In the genomic region with DNA sequence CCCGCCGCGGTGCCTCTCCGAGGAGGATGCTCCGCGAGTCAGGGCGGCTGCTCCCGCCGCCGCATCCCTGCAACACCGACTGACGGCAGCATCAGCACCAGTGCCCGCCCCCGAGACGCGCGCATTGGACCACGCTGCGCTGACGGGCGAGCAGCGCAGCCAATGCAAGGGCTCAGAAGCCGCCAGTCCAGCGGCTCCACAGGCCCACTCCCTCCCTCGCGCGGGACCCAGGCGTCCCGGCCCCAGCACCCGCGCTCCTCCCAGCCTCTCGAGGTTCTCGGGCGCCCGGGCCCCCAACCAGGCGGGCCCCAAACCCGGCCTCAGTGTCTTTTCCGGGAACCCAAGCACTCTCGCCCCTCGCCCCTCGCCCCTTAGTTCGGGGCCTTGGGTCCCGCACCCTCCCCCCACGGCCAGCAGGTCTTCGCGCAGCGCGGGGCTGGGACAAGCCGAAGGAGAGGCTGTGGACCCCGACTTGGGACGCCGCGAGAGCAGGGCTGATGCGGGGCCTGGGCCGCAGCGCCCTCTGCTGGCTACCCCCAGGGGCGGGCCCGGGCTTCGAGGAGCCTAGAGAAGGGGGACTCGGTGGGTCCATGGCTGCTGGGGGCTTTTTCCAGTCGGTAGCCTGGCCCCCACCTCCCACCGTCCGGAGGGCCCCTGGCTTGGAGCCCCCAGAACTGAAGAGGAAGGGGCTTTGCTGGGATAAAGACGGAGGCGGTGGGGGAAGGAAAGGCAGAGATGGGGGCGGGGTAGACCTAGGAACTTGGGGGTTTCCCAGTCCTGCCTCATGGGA, we compare ENCODE assay signal across 8 cellular contexts. TPM values are rescaled to one million over a fixed set of nuclear protein-coding genes. Genes with fewer than 3 reads are reported as not detected.
DNase-seq lines count a peak whose midpoint lies in the region; ATAC-seq, FAIRE-seq and TF ChIP-seq lines count a peak whose summit lies in the region.

A gene (minus strand): TSS at position 81 of the 790 bp plus-strand sequence. CDS start 9,498 bp downstream, outside the sequence.

- CTCF ChIA-PET in Caco-2 (lab: Charles Lee) = interaction anchor here (1.1 to 1.8 kb wide), 2 partner anchors 10 to 35 kb away, joined by 3 to 5 read pairs; no protein-coding TSS in a partner anchor

- H3K27me3 ChIP-seq in Caco-2 (replicated peaks; ENCODE audit: control insufficient read depth, insufficient read depth, low read length) (peaks cover 5% of the 10 kb centered on the region; the same call in 1 of the 2 replicates), stomach (peaks cover 0 to 48% (median 36%) of the 10 kb centered on the region in 3 donors)

- peak within 1 kb of the TSS; percentile 62 for H3K4me3 Mint-ChIP-seq in Caco-2 (ENCODE audit: unreplicated experiment)
- peak within 1 kb of the TSS; percentile 83 for H3K4me3 Mint-ChIP-seq in neural crest cell

- no peaks in the 10 kb centered on the region for H3K36me3 ChIP-seq in Caco-2 (ENCODE audit: control insufficient read depth, insufficient read depth, low read length)
- H3K36me3 ChIP-seq in stomach = peaks cover 0 to 11% (median 0%) of the 10 kb centered on the region in 4 donors

- H3K36me3 Mint-ChIP-seq in Caco-2 (ENCODE audit: insufficient read depth, unreplicated experiment) (no peaks in the 10 kb centered on the region), neural crest cell (ENCODE audit: low read depth) (no peaks in the 10 kb centered on the region)

- no peaks in the 10 kb centered on the region for H3K9me3 Mint-ChIP-seq in Caco-2 (ENCODE audit: unreplicated experiment)
- no peaks in the 10 kb centered on the region for H3K9me3 Mint-ChIP-seq in neural crest cell

- H3K4me3 ChIP-seq in Caco-2 (ENCODE audit: low read depth, low read length) (peak within 1 kb of the TSS; percentile 74), fibroblast of villous mesenchyme (ENCODE audit: low read depth, low read length) (peak within 1 kb of the TSS; percentile 72), stomach (peak within 1 kb of the TSS; percentile 64 to 88 (median 75))

- intact Hi-C loops in Caco-2 (cut with micrococcal nuclease; ENCODE audit: unreplicated experiment) = loop anchor here (1.0 kb wide), 1 partner anchor 35 kb away; no protein-coding TSS in a partner anchor
- intact Hi-C loops in stomach (cut with DNase I; ENCODE audit: low total_unique reads) = no loop called here

- no TSS peak for BruUV-seq in Caco-2 (replicated peaks; lab: Mats Ljungman, UMichigan)

- no peak within 1 kb of the TSS for H3K27ac Mint-ChIP-seq in Caco-2 (ENCODE audit: unreplicated experiment)
- H3K27ac Mint-ChIP-seq in neural crest cell (ENCODE audit: unreplicated experiment) = no peak within 1 kb of the TSS

- peak; percentile 72 for ATAC-seq in GM21528 (IDR thresholded peaks at IDR 0.05; ENCODE audit: low FRiP score, unreplicated experiment)

- no peak for TF ChIP-seq POLR2A in stomach (IDR thresholded peaks at IDR 0.05)

- TF ChIP-seq CTCF in Caco-2 (IDR thresholded peaks at IDR 0.05; ENCODE audit: insufficient read depth in 1 of 2, low read depth in 1 of 2, low read length in 1 of 2, severe bottlenecking in 1 of 2, unreplicated experiment in 1 of 2) = peak; percentile 93 to 96
- peak; percentile 93 for TF ChIP-seq CTCF in fibroblast of villous mesenchyme (IDR thresholded peaks at IDR 0.05; ENCODE audit: insufficient read depth, low read depth, low read length)
- peak; percentile 99 for TF ChIP-seq CTCF in neural crest cell (conservative IDR thresholded peaks at IDR 0.05)
- TF ChIP-seq CTCF in stomach (IDR thresholded peaks at IDR 0.05) = peak in 5 of 7 experiments; percentile 75 to 97 (median 88)

- WGBS in stomach, 5 donors = 1 to 5% (median 2%) methylated on average over 21 to 66 of the region's 66 CpGs

- H3K27me3 Mint-ChIP-seq in Caco-2 (ENCODE audit: insufficient read depth, unreplicated experiment) (peaks cover 16% of the 10 kb centered on the region), neural crest cell (ENCODE audit: low read depth) (peaks cover 58% of the 10 kb centered on the region)

- H3K4me1 ChIP-seq in Caco-2 (peaks cover 24% of the 10 kb centered on the region), stomach (peaks cover 0 to 14% (median 11%) of the 10 kb centered on the region in 4 donors)

- in situ Hi-C loops in KBM-7 (cut with MboI; ENCODE audit: low pct_unique_long_range_greater_than_20kb, low sequenced_read_pairs) = no loop called here

- H3K27ac ChIP-seq in stomach = peak within 1 kb of the TSS in 4 of 5 donors; percentile 46 to 77 (median 59)

- no peak for FAIRE-seq in RCC 7860 (lab: Jason Lieb, UNC)

- DNase-seq in Caco-2 (peak; percentile 86 to 90), KBM-7 (peak; percentile 66), RCC 7860 (ENCODE audit: low spot score) (peak; percentile 44), fibroblast of villous mesenchyme (ENCODE audit: low read depth) (peak; percentile 76), neural crest cell (ENCODE audit: low read depth, low spot score) (peak; percentile 82), stomach (peak; percentile 86)
- DNase-seq in activated effector memory CD4-positive, alpha-beta T cell treated with anti-CD3 and anti-CD28 coated beads, Interleukin-2, amount 50 U/mL, for 16 hours = peak; percentile 95

- POLR2A ChIA-PET in Caco-2 (lab: Charles Lee) = no interaction called here

- H3K4me1 Mint-ChIP-seq in Caco-2 (ENCODE audit: low read depth, unreplicated experiment) (peaks cover 12% of the 10 kb centered on the region), neural crest cell (peaks cover 28% of the 10 kb centered on the region)

- H3K9me3 ChIP-seq in Caco-2 (no peaks in the 10 kb centered on the region), stomach (no peaks in the 10 kb centered on the region)

- no peak for TF ChIP-seq EP300 in stomach (IDR thresholded peaks at IDR 0.05)

RNA-seq across cellular contexts. Expression of the gene that starts here (rescaled TPM):
- total RNA-seq in Caco-2 (2022) (6.5 and 7.6 TPM in 2 replicates), fibroblast of villous mesenchyme (2.6 and 5.2 TPM in 2 replicates), neural crest cell (8.5 and 10.0 TPM in 2 replicates), stomach (10 to 100 TPM in 1 of 5 donors, under 1 TPM in 1, not detected in 3; 0.14 to 16.9 TPM)
- polyA plus RNA-seq in stomach = 1 to 10 TPM in 1 of 3 donors, under 1 TPM in 1, not detected in 1; 0.93 to 1.4 TPM

Comparison
In these comparisons a context has a peak if more than half of its experiments do, and no peak if none do; other contexts are left out.
1. Peak in every context shown above with its lines: DNase-seq, ATAC-seq, H3K4me3 ChIP-seq and H3K27ac ChIP-seq.
2. DNase-seq: peak in every context shown above with its lines; median percentile 95 in activated effector memory CD4-positive, alpha-beta T cell treated with anti-CD3 and anti-CD28 coated beads, Interleukin-2, amount 50 U/mL, for 16 hours; 88 in Caco-2; 86 in stomach; 82 in neural crest cell; 76 in fibroblast of villous mesenchyme; 66 in KBM-7; 44 in RCC 7860.